Comparison of ENCODE assay signal across 15 cellular contexts in genomic region chr9:135928731-135929655, GRCh38. TPM values are rescaled to one million over a fixed set of nuclear protein-coding genes. Genes with fewer than 3 reads are reported as not detected.
DNase-seq lines count a peak whose midpoint lies in the region; ATAC-seq and TF ChIP-seq lines count a peak whose summit lies in the region.
"Had no signal": no experiment of that assay in that cellular context is flagged by ENCODE, and none has a peak within 500 bp of the region (broad histone marks: within the 10 kb centered on the region; RNA-seq: fewer than 3 reads in every experiment).

No MANE protein-coding gene starts in this region.

- H3K4me2 ChIP-seq in BLaER1 (peak overlapping the region; percentile 37), trophoblast cell (ENCODE audit: low read length) (no peak overlapping the region), GM23248 (ENCODE audit: unreplicated experiment) (no peak overlapping the region)

- TF ChIP-seq CTCF in RWPE1 (conservative IDR thresholded peaks at IDR 0.05; ENCODE audit: low read depth) (no peak), lower lobe of right lung (IDR thresholded peaks at IDR 0.05) (no peak)

- H3K27me3 ChIP-seq in BLaER1 (no peaks in the 10 kb centered on the region), trophoblast cell (ENCODE audit: insufficient read depth, low read length) (no peaks in the 10 kb centered on the region), GM23248 (replicated peaks; ENCODE audit: insufficient read depth) (no peaks in the 10 kb centered on the region), lower lobe of right lung (ENCODE audit: low read depth) (no peaks in the 10 kb centered on the region)
- H3K27me3 ChIP-seq: BLaER1 treated with 17β-estradiol and CSF1 and Interleukin-3, amounts not matched to agents 10 nM and 100 nM had no signal

- peaks cover 85% of the 10 kb centered on the region for H3K36me3 ChIP-seq in BLaER1
- peaks cover 31 to 40% of the 10 kb centered on the region in 2 experiments for H3K36me3 ChIP-seq in trophoblast cell (ENCODE audit: control insufficient read depth in 1 of 2, insufficient read depth in 2 of 2, low read length in 2 of 2)
- H3K36me3 ChIP-seq in GM23248 (ENCODE audit: low read depth): no peaks in the 10 kb centered on the region
- H3K36me3 ChIP-seq in lower lobe of right lung: peaks cover 33% of the 10 kb centered on the region

- H3K9me3 ChIP-seq in BLaER1 (no peaks in the 10 kb centered on the region), trophoblast cell (ENCODE audit: insufficient read depth, low read depth, low read length) (peaks cover 2% of the 10 kb centered on the region), GM23248 (ENCODE audit: low read depth) (no peaks in the 10 kb centered on the region), lower lobe of right lung (no peaks in the 10 kb centered on the region)
- H3K9me3 ChIP-seq: BLaER1 treated with 17β-estradiol and CSF1 and Interleukin-3, amounts not matched to agents 10 nM and 100 nM had no signal

- H4K8ac ChIP-seq in trophoblast cell (ENCODE audit: low read depth, low read length): no peak overlapping the region

- no peak overlapping the region for H4K91ac ChIP-seq in trophoblast cell (ENCODE audit: low read depth, low read length)

- POLR2A ChIA-PET in RWPE1 (lab: Yijun Ruan, JAX; ENCODE audit: low non-redundant PET): no interaction called here

- no peak overlapping the region for H2BK12ac ChIP-seq in trophoblast cell (ENCODE audit: low read length)

- H3K4me3 Mint-ChIP-seq in effector memory CD8-positive, alpha-beta T cell: no peak overlapping the region
- H3K4me3 Mint-ChIP-seq: CD4-positive, alpha-beta T cell had no signal

- H3K27ac ChIP-seq in BLaER1 (peak overlapping the region; percentile 55), RWPE1 (peak overlapping the region; percentile 81), trophoblast cell (ENCODE audit: low read depth, low read length) (no peak overlapping the region), GM23248 (no peak overlapping the region), lower lobe of right lung (no peak overlapping the region)
- H3K27ac ChIP-seq: BLaER1 treated with 17β-estradiol and CSF1 and Interleukin-3, amounts not matched to agents 10 nM and 100 nM had no signal

- DNase-seq in RWPE1 (ENCODE audit: low spot score): no peak
- peak; percentile 8 for DNase-seq in iPS-NIHi7 (ENCODE audit: extremely low spot score)
- DNase-seq in trophoblast cell: no peak
- no peak for DNase-seq in effector memory CD8-positive, alpha-beta T cell
- DNase-seq in GM23248: no peak
- DNase-seq in lower lobe of right lung: no peak
- DNase-seq: 8988T; AML-193; Calu3; CD4-positive, alpha-beta T cell; DMS 273 treated with DMSO at 0.1 percent for 48 hours; IMR-90 had no signal

- H3K18ac ChIP-seq in trophoblast cell (ENCODE audit: low read length): no peak overlapping the region

- H4K12ac ChIP-seq in trophoblast cell (ENCODE audit: low read depth, low read length): no peak overlapping the region

- H3K23ac ChIP-seq in trophoblast cell (ENCODE audit: low read length): no peak overlapping the region

- no CpG with 5 or more reads among the region's 27 CpGs for WGBS in trophoblast cell (ENCODE audit: extremely low coverage, insufficient coverage, insufficient read length)
- WGBS in GM23248 (ENCODE audit: low coverage in 1 of 2, low lambda C conversion rate in 2 of 2, missing lambda C conversion rate in 2 of 2), 2 experiments: 93 to 95% methylated on average over 22 to 26 of the region's 27 CpGs

- H2AFZ ChIP-seq in trophoblast cell (ENCODE audit: insufficient read depth, low read length, poor library complexity): no peak overlapping the region
- no peak overlapping the region for H2AFZ ChIP-seq in GM23248

- no peak for ATAC-seq in effector memory CD8-positive, alpha-beta T cell (replicated peaks)
- ATAC-seq in HG03469 (IDR thresholded peaks at IDR 0.05; ENCODE audit: unreplicated experiment) (no peak), lower lobe of right lung (no peak)

- H3F3A ChIP-seq in GM23248 (ENCODE audit: insufficient read depth): no peaks in the 10 kb centered on the region

- H3K79me2 ChIP-seq in trophoblast cell (ENCODE audit: control insufficient read depth, insufficient read depth, low read length, poor library complexity): no peaks in the 10 kb centered on the region
- H3K79me2 ChIP-seq in GM23248 (ENCODE audit: insufficient read depth): no peaks in the 10 kb centered on the region

- H3K4ac ChIP-seq in trophoblast cell (ENCODE audit: low read depth, low read length): no peak overlapping the region

- no peak overlapping the region for H3K27ac Mint-ChIP-seq in effector memory CD8-positive, alpha-beta T cell
- H3K27ac Mint-ChIP-seq: CD4-positive, alpha-beta T cell had no signal

- no peak overlapping the region for H2BK5ac ChIP-seq in trophoblast cell (ENCODE audit: low read depth, low read length, poor library complexity)

- no peak overlapping the region for H2AK5ac ChIP-seq in trophoblast cell (ENCODE audit: low read length)

- peaks cover 8 to 11% of the 10 kb centered on the region in 2 donors for H3K4me1 Mint-ChIP-seq in effector memory CD8-positive, alpha-beta T cell (ENCODE audit: low read depth in 2 of 2)

- H3K4me1 ChIP-seq in BLaER1 (peaks cover 35% of the 10 kb centered on the region), trophoblast cell (ENCODE audit: control insufficient read depth in 1 of 2, insufficient read depth in 2 of 2, low read length in 2 of 2) (no peaks in the 10 kb centered on the region), GM23248 (ENCODE audit: insufficient read depth) (peaks cover 15% of the 10 kb centered on the region), lower lobe of right lung (no peaks in the 10 kb centered on the region)

- H3K9me3 Mint-ChIP-seq in effector memory CD8-positive, alpha-beta T cell: no peaks in the 10 kb centered on the region
- H3K9me3 Mint-ChIP-seq: CD4-positive, alpha-beta T cell had no signal

- no peaks in the 10 kb centered on the region for H3K79me1 ChIP-seq in trophoblast cell (ENCODE audit: low read length)

- H4K20me1 ChIP-seq in BLaER1: peaks cover 63% of the 10 kb centered on the region
- no peaks in the 10 kb centered on the region for H4K20me1 ChIP-seq in GM23248 (ENCODE audit: insufficient read depth)

- H2BK120ac ChIP-seq in trophoblast cell (ENCODE audit: insufficient read depth, low read length, poor library complexity): no peak overlapping the region

- H3K14ac ChIP-seq in trophoblast cell (ENCODE audit: low read length): no peak overlapping the region

- no peak overlapping the region for H3K9ac ChIP-seq in BLaER1
- no peak overlapping the region for H3K9ac ChIP-seq in trophoblast cell (ENCODE audit: low read length)
- H3K9ac ChIP-seq in GM23248: no peak overlapping the region

- intact Hi-C loops in lower lobe of right lung (cut with DNase I): no loop called here

- in situ Hi-C loops in GM23248 (cut with MboI): no loop called here

- no peaks in the 10 kb centered on the region for H3K9me2 ChIP-seq in GM23248 (ENCODE audit: insufficient read depth)

- no peaks in the 10 kb centered on the region for H3K27me3 Mint-ChIP-seq in effector memory CD8-positive, alpha-beta T cell
- H3K27me3 Mint-ChIP-seq: CD4-positive, alpha-beta T cell had no signal

- H3K4me3 ChIP-seq in BLaER1 (no peak overlapping the region), trophoblast cell (ENCODE audit: low read depth, low read length) (peak overlapping the region; percentile 39), GM23248 (no peak overlapping the region), lower lobe of right lung (no peak overlapping the region)
- H3K4me3 ChIP-seq: BLaER1 treated with 17β-estradiol and CSF1 and Interleukin-3, amounts not matched to agents 10 nM and 100 nM had no signal

- peaks cover 21% of the 10 kb centered on the region for H3K36me3 Mint-ChIP-seq in effector memory CD8-positive, alpha-beta T cell (ENCODE audit: insufficient read depth)

- CTCF ChIA-PET in RWPE1 (lab: Yijun Ruan, JAX): no interaction called here

RNA-seq across cellular contexts. Expression of gene CAMSAP1, which starts 21.6 kb away (rescaled TPM):
- polyA plus RNA-seq in trophoblast cell (2013): 19.7 and 20.9 TPM in 2 replicates
- total RNA-seq in GM23248 (2014; rRNA removed; shearing (Covaris generic)): 12.4 and 13.8 TPM in 2 replicates
- 2.8 and 3.0 TPM in 2 replicates for polyA plus RNA-seq in GM23248 (2016; fragmentation: Nextera tagmentation; extraction: Ambion mirVana)
- total RNA-seq in lower lobe of right lung: 34.4 TPM

RNA-seq across cellular contexts. Expression of gene UBAC1, which starts 32.2 kb away (rescaled TPM):
- polyA plus RNA-seq in trophoblast cell (2013): 40.1 and 42.3 TPM in 2 replicates
- 45.9 and 54.3 TPM in 2 replicates for total RNA-seq in GM23248 (2014; rRNA removed; shearing (Covaris generic))
- polyA plus RNA-seq in GM23248 (2016; fragmentation: Nextera tagmentation; extraction: Ambion mirVana): 29.3 and 29.4 TPM in 2 replicates
- 40.3 TPM for total RNA-seq in lower lobe of right lung

Comparison
In these comparisons a context has a peak if more than half of its experiments do, and no peak if none do; other contexts are left out.
1. H3K27ac ChIP-seq: peak in BLaER1 (single experiment) and RWPE1 (single experiment); none in trophoblast cell (single experiment), GM23248 (single experiment) and lower lobe of right lung (single experiment).